14 cellular contexts compared by ENCODE assay signal in the genomic region with DNA sequence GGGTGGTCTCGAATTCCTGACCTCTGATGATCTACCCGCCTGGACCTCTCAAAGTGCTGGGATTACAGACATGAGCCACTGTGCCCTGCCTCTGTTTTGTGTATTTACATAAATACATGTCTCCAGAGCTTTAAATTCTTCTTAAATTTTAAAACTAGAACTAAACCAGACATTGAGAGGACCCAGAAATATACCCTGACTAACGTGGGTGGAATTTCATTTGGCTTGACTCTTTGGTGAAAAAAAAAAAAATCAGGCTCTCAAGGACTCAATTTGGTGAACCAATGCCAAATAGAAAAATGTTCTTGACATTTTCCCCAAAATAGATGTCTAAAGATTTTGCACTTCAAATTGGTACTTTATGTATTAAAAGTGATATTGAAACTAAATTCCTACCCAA. TPM values are rescaled to one million over a fixed set of nuclear protein-coding genes. Genes with fewer than 3 reads are reported as not detected.
DNase-seq lines count a peak whose midpoint lies in the region; ATAC-seq, FAIRE-seq and TF ChIP-seq lines count a peak whose summit lies in the region.
"Had no signal": no experiment of that assay in that cellular context is flagged by ENCODE, and none has a peak within 500 bp of the region (broad histone marks: within the 10 kb centered on the region; RNA-seq: fewer than 3 reads in every experiment).

No MANE protein-coding gene starts in this region.

- no peaks in the 10 kb centered on the region for H4K20me1 ChIP-seq in Karpas-422 (ENCODE audit: insufficient read depth, low read depth, low read length)

- no peak overlapping the region for H3K4me2 ChIP-seq in Karpas-422 (ENCODE audit: low read depth, low read length, poor library complexity, severe bottlenecking)

- DNase-seq in heart left ventricle (no peak), cardiac septum (ENCODE audit: low spot score) (no peak), adrenal gland (no peak), tibial nerve (ENCODE audit: low spot score in 2 of 2) (no peak), nucleus accumbens (lab: John Stamatoyannopoulos, UW) (no peak), NCI-H1930 (lab: John Stamatoyannopoulos, UW) (no peak), Karpas-422 (no peak)
- DNase-seq: activated CD8-positive, alpha-beta T cell treated with anti-CD3 and anti-CD28 coated beads for 36 hours; effector memory CD4-positive, alpha-beta T cell; NCI-H2029 treated with DMSO at 0.1 percent for 48 hours; NCI-H510A treated with DMSO at 0.1 percent for 48 hours had no signal

- no peaks in the 10 kb centered on the region for H3K9me3 ChIP-seq in heart left ventricle
- H3K9me3 ChIP-seq in adrenal gland (replicated peaks in 1 of 3) = no peaks in the 10 kb centered on the region
- H3K9me3 ChIP-seq in tibial nerve = no peaks in the 10 kb centered on the region
- H3K9me3 ChIP-seq in Karpas-422 (ENCODE audit: low read length) = no peaks in the 10 kb centered on the region

- H2AFZ ChIP-seq in Karpas-422 (ENCODE audit: low read length) = no peak overlapping the region

- peak overlapping the region in 11 of 12 donors; percentile 24 to 85 (median 68) for H3K27ac ChIP-seq in heart left ventricle
- H3K27ac ChIP-seq in adrenal gland = peak overlapping the region in 4 of 5 donors; percentile 17 to 78 (median 60)
- peak overlapping the region in 3 of 4 donors; percentile 67 to 84 (median 72) for H3K27ac ChIP-seq in tibial nerve
- H3K27ac ChIP-seq in Karpas-422 (ENCODE audit: low read length) = no peak overlapping the region
- H3K27ac ChIP-seq: 22Rv1 had no signal

- H3K4me1 ChIP-seq in heart left ventricle (peaks cover 0 to 48% (median 14%) of the 10 kb centered on the region in 12 donors), adrenal gland (replicated peaks in 1 of 2) (peaks cover 22 to 25% of the 10 kb centered on the region in 2 donors), tibial nerve (peaks cover 0 to 47% (median 5%) of the 10 kb centered on the region in 4 donors), Karpas-422 (ENCODE audit: low read length) (peaks cover 10% of the 10 kb centered on the region)

- TF ChIP-seq EP300 in tibial nerve (IDR thresholded peaks at IDR 0.05) = no peak

- H3K9ac ChIP-seq in Karpas-422 (ENCODE audit: low read length) = no peak overlapping the region

- no peaks in the 10 kb centered on the region for H3K9me2 ChIP-seq in Karpas-422 (replicated peaks; ENCODE audit: insufficient read depth, low read length)

- WGBS in heart left ventricle, 4 donors = 70 to 87% (median 74%) methylated on average over 3 of the region's 3 CpGs
- WGBS in adrenal gland, 4 donors = 64 to 74% (median 74%) methylated on average over 3 of the region's 3 CpGs
- WGBS in tibial nerve, 2 donors = 60 to 67% methylated on average over 3 of the region's 3 CpGs

- intact Hi-C loops in heart left ventricle (cut with DNase I) = no loop called here
- intact Hi-C loops in cardiac septum (cut with DNase I) = no loop called here
- intact Hi-C loops in adrenal gland (cut with DNase I) = no loop called here

- H3K4me3 ChIP-seq in heart left ventricle = no peak overlapping the region
- H3K4me3 ChIP-seq in adrenal gland = peak overlapping the region in 1 of 4 donors; percentile 57
- no peak overlapping the region for H3K4me3 ChIP-seq in tibial nerve
- no peak overlapping the region for H3K4me3 ChIP-seq in Karpas-422 (ENCODE audit: low read length)

- TF ChIP-seq POLR2A in heart left ventricle (IDR thresholded peaks at IDR 0.05) = no peak
- no peak for TF ChIP-seq POLR2A in adrenal gland (IDR thresholded peaks at IDR 0.05)
- TF ChIP-seq POLR2A in tibial nerve (IDR thresholded peaks at IDR 0.05) = no peak

- H3K36me3 ChIP-seq in heart left ventricle (no peaks in the 10 kb centered on the region), adrenal gland (replicated peaks in 1 of 2) (no peaks in the 10 kb centered on the region), tibial nerve (no peaks in the 10 kb centered on the region), Karpas-422 (ENCODE audit: insufficient read depth, low read length) (no peaks in the 10 kb centered on the region)

- no peaks in the 10 kb centered on the region for H3K79me2 ChIP-seq in Karpas-422 (ENCODE audit: low read length)

- peak; percentile 65 for FAIRE-seq in islet of Langerhans (lab: Jason Lieb, UNC)
- FAIRE-seq: GM12878 had no signal

- TF ChIP-seq CTCF in heart left ventricle (IDR thresholded peaks at IDR 0.05) = no peak
- TF ChIP-seq CTCF in adrenal gland (IDR thresholded peaks at IDR 0.05) = no peak
- TF ChIP-seq CTCF in tibial nerve (IDR thresholded peaks at IDR 0.05) = no peak

- H3K27me3 ChIP-seq in heart left ventricle = no peaks in the 10 kb centered on the region
- H3K27me3 ChIP-seq in adrenal gland = no peaks in the 10 kb centered on the region
- H3K27me3 ChIP-seq in tibial nerve = no peaks in the 10 kb centered on the region
- no peaks in the 10 kb centered on the region for H3K27me3 ChIP-seq in Karpas-422 (ENCODE audit: low read length)

- no peak for ATAC-seq in heart left ventricle

RNA-seq across cellular contexts. Expression of gene FAS, which starts 16.6 kb away (rescaled TPM):
- 10 to 100 TPM in 2 of 9 donors, 1 to 10 TPM in 7; 2.6 to 15.6 (median 5.1) TPM for total RNA-seq in heart left ventricle
- polyA plus RNA-seq in heart left ventricle = 1 to 10 TPM; 1.6 to 3.2 TPM
- 5.1 TPM for total RNA-seq in cardiac septum
- total RNA-seq in adrenal gland = 100 to 1,000 TPM in 1 of 8 donors, 10 to 100 TPM in 7; 30.4 to 236 (median 58.7) TPM
- 10 to 100 TPM; 14.4 to 58.9 (median 18.6) TPM for polyA plus RNA-seq in adrenal gland
- total RNA-seq in tibial nerve = 10 to 100 TPM; 18.4 to 32.2 (median 20.9) TPM
- 68.5 and 91.9 TPM in 2 replicates for total RNA-seq in Karpas-422 (2014; rRNA removed; shearing (Covaris generic); ENCODE audit: low replicate concordance)

RNA-seq across cellular contexts. Expression of gene ACTA2, which starts 21.4 kb away (rescaled TPM):
- 100 to 1,000 TPM in 4 of 9 donors, 10 to 100 TPM in 5; 70.9 to 244 (median 86.7) TPM for total RNA-seq in heart left ventricle
- polyA plus RNA-seq in heart left ventricle = 100 to 1,000 TPM; 110 to 122 TPM
- 162 TPM for total RNA-seq in cardiac septum
- total RNA-seq in adrenal gland = 100 to 1,000 TPM in 6 of 8 donors, 10 to 100 TPM in 2; 94.3 to 529 (median 365) TPM
- polyA plus RNA-seq in adrenal gland = 100 to 1,000 TPM; 135 to 357 (median 298) TPM
- 100 to 1,000 TPM; 340 to 708 (median 458) TPM for total RNA-seq in tibial nerve
- total RNA-seq in Karpas-422 (2014; rRNA removed; shearing (Covaris generic); ENCODE audit: low replicate concordance) = 0.61 and 1.3 TPM in 2 replicates

Comparison
In these comparisons a context has a peak if more than half of its experiments do, and no peak if none do; other contexts are left out.
1. RNA of gene ACTA2, which starts 21.4 kb away (total RNA-seq): 340 to 708 TPM in tibial nerve, 94.3 to 529 TPM in adrenal gland, 162 TPM in cardiac septum (single experiment) and 70.9 to 244 TPM in heart left ventricle; 0.61 to 1.3 TPM in Karpas-422; every median in the first group is over 10 times any median in the second.